Comparison of ENCODE assay signal across 8 cellular contexts in genomic region chr1:201022178-201022823, GRCh38. TPM values are rescaled to one million over a fixed set of nuclear protein-coding genes. Genes with fewer than 3 reads are reported as not detected.
A peak's percentile ranks its signal among the peaks of the same experiment; 100 is the strongest.
DNase-seq lines count a peak whose midpoint lies in the region; TF ChIP-seq lines count a peak whose summit lies in the region.

No MANE protein-coding gene starts in this region.

- H3K18ac ChIP-seq in H9 (ENCODE audit: insufficient read length, low read depth, low read length) = no peak overlapping the region

- no peaks in the 10 kb centered on the region for H3K9me3 Mint-ChIP-seq in H9
- peaks cover 8% of the 10 kb centered on the region for H3K9me3 Mint-ChIP-seq in glutamatergic neuron (ENCODE audit: unreplicated experiment)

- no peak overlapping the region for H3K23ac ChIP-seq in H9 (ENCODE audit: insufficient read length, low read depth, low read length)

- H3K27me3 ChIP-seq in H9 (ENCODE audit: insufficient read depth, low read length) (no peaks in the 10 kb centered on the region), SU-DHL-6 (ENCODE audit: low read length) (no peaks in the 10 kb centered on the region), skeletal muscle tissue (ENCODE audit: control insufficient read depth in 3 of 3, insufficient read depth in 3 of 3, low read length in 3 of 3) (peaks cover 6 to 25% (median 8%) of the 10 kb centered on the region in 3 donors), MG63 (0 out of 2 replicates have a peak, but pooled peaks cover 4% of the 10 kb centered on the region)

- H3K56ac ChIP-seq in H9 (ENCODE audit: insufficient read length, low read depth, low read length) = no peak overlapping the region

- H4K8ac ChIP-seq in H9 (replicated peaks; ENCODE audit: insufficient read length, low read depth, low read length) = no peak overlapping the region

- H3K4me3 ChIP-seq in SU-DHL-6 (ENCODE audit: insufficient read depth, low read length, poor library complexity, severe bottlenecking) (no peak overlapping the region), skeletal muscle tissue (ENCODE audit: low read length in 3 of 3) (peak overlapping the region in 2 of 3 donors; percentile 1 to 29), MG63 (no peak overlapping the region)

- no peaks in the 10 kb centered on the region for H3K79me2 ChIP-seq in H9 (ENCODE audit: insufficient read depth, low read length)
- no peaks in the 10 kb centered on the region for H3K79me2 ChIP-seq in SU-DHL-6 (ENCODE audit: insufficient read depth, low read length)

- H4K20me1 ChIP-seq in H9 (ENCODE audit: control insufficient read depth, insufficient read depth, insufficient read length) (no peaks in the 10 kb centered on the region), SU-DHL-6 (ENCODE audit: low read depth, low read length) (no peaks in the 10 kb centered on the region)

- peaks cover 14% of the 10 kb centered on the region for H3K23me2 ChIP-seq in H9 (ENCODE audit: insufficient read length, low read depth, low read length, poor library complexity, severe bottlenecking)

- no peak overlapping the region for H4K91ac ChIP-seq in H9 (ENCODE audit: insufficient read length, low read depth, low read length)

- no peak overlapping the region for H2BK20ac ChIP-seq in H9 (ENCODE audit: low read depth, low read length, poor library complexity, severe bottlenecking)

- no peak overlapping the region for H3T11ph ChIP-seq in H9 (ENCODE audit: low read length)

- H2AK5ac ChIP-seq in H9 (ENCODE audit: insufficient read length, low read length) = no peak overlapping the region

- H2BK15ac ChIP-seq in H9 (ENCODE audit: low read depth, low read length) = no peak overlapping the region

- no peak overlapping the region for H2BK12ac ChIP-seq in H9 (ENCODE audit: insufficient read length, low read depth, low read length)

- no peak overlapping the region for H2AFZ ChIP-seq in H9 (ENCODE audit: low read length)
- H2AFZ ChIP-seq in SU-DHL-6 (ENCODE audit: low read depth, low read length, severe bottlenecking) = no peak overlapping the region

- H3K27me3 Mint-ChIP-seq in H9 (ENCODE audit: low read depth) (peaks cover 12% of the 10 kb centered on the region), glutamatergic neuron (ENCODE audit: unreplicated experiment) (peaks cover 12% of the 10 kb centered on the region)

- peaks cover 20% of the 10 kb centered on the region for H3K4me1 ChIP-seq in H9 (ENCODE audit: insufficient read depth, low read length)
- H3K4me1 ChIP-seq in skeletal muscle tissue (ENCODE audit: control insufficient read depth in 3 of 3, insufficient read depth in 3 of 3, low read length in 3 of 3) = peaks cover 20 to 37% (median 22%) of the 10 kb centered on the region in 3 donors

- no peaks in the 10 kb centered on the region for H3K79me1 ChIP-seq in H9 (ENCODE audit: insufficient read depth, low read depth, low read length, poor library complexity, severe bottlenecking)

- DNase-seq in H9 (no peak), glutamatergic neuron (no peak), MG63 (no peak), NOMO-1 treated with DMSO at 0.1 percent for 48 hours (lab: John Stamatoyannopoulos, UW; ENCODE audit: unreplicated experiment) (no peak), AG08395 (ENCODE audit: low spot score) (no peak), SKM-1 (lab: John Stamatoyannopoulos, UW; ENCODE audit: unreplicated experiment) (no peak)

- H3K4ac ChIP-seq in H9 (ENCODE audit: low read depth, low read length) = no peak overlapping the region

- no peak overlapping the region for H2BK5ac ChIP-seq in H9 (ENCODE audit: insufficient read length, low read length)

- H3K27ac Mint-ChIP-seq in H9 (peak overlapping the region in 2 of 3 experiments; percentile 40 to 63; a peak in 2 of 7 replicates), glutamatergic neuron (ENCODE audit: unreplicated experiment) (peak overlapping the region; percentile 69)

- H2BK120ac ChIP-seq in H9 (ENCODE audit: low read depth, low read length, poor library complexity, severe bottlenecking) = no peak overlapping the region

- no peak overlapping the region for H3K27ac ChIP-seq in H9 (ENCODE audit: insufficient read length, low read depth, low read length)
- H3K27ac ChIP-seq in SU-DHL-6 (ENCODE audit: low read depth, low read length) = no peak overlapping the region
- H3K27ac ChIP-seq in skeletal muscle tissue (ENCODE audit: low read depth, low read length) = no peak overlapping the region

- H3K4me1 Mint-ChIP-seq in H9 = peaks cover 59 to 75% of the 10 kb centered on the region in 2 experiments
- H3K4me1 Mint-ChIP-seq in glutamatergic neuron (ENCODE audit: low read depth, unreplicated experiment) = peaks cover 16% of the 10 kb centered on the region

- no peaks in the 10 kb centered on the region for H3K9me3 ChIP-seq in H9 (ENCODE audit: control insufficient read depth, low read depth, low read length)
- H3K9me3 ChIP-seq in SU-DHL-6 (ENCODE audit: insufficient read depth, low read length) = no peaks in the 10 kb centered on the region
- H3K9me3 ChIP-seq in skeletal muscle tissue (ENCODE audit: control insufficient read depth in 3 of 3, low read length in 3 of 3) = no peaks in the 10 kb centered on the region
- H3K9me3 ChIP-seq in MG63 = no peaks in the 10 kb centered on the region

- peak overlapping the region; percentile 86 for H3K4me2 ChIP-seq in H9 (ENCODE audit: insufficient read depth, insufficient read length, low read length)
- peak overlapping the region; percentile 58 for H3K4me2 ChIP-seq in SU-DHL-6 (ENCODE audit: low read depth, low read length, poor library complexity, severe bottlenecking)

- no peak for TF ChIP-seq CTCF in H9 (conservative IDR thresholded peaks at IDR 0.05)
- no peak for TF ChIP-seq CTCF in SU-DHL-6 (IDR thresholded peaks at IDR 0.05; ENCODE audit: insufficient read depth, low read length, poor library complexity, severe bottlenecking)
- no peak for TF ChIP-seq CTCF in glutamatergic neuron (IDR thresholded peaks at IDR 0.05; ENCODE audit: partially characterized antibody, unreplicated experiment)

- no CpG with 5 or more reads among the region's 4 CpGs for WGBS in H9 (ENCODE audit: extremely low coverage, insufficient read length, low lambda C conversion rate)

- peaks cover 8% of the 10 kb centered on the region for H3F3A ChIP-seq in SU-DHL-6 (ENCODE audit: insufficient read depth)

- H3K9ac ChIP-seq in H9 (ENCODE audit: extremely low read depth, insufficient read length, low read length) = peak overlapping the region; percentile 25
- H3K9ac ChIP-seq in SU-DHL-6 (ENCODE audit: low read length) = no peak overlapping the region
- peak overlapping the region in 1 of 3 donors; percentile 40 for H3K9ac ChIP-seq in skeletal muscle tissue (ENCODE audit: low read depth in 1 of 3, low read length in 3 of 3)

- peaks cover 0 to 11% (median 0%) of the 10 kb centered on the region in 3 experiments; a peak in 2 of 7 replicates for H3K36me3 Mint-ChIP-seq in H9 (ENCODE audit: insufficient read depth in 1 of 3, low read depth in 3 of 3)
- H3K36me3 Mint-ChIP-seq in glutamatergic neuron (ENCODE audit: unreplicated experiment) = no peaks in the 10 kb centered on the region

- H3K4me3 Mint-ChIP-seq in H9 = peak overlapping the region; percentile 66 to 94
- H3K4me3 Mint-ChIP-seq in glutamatergic neuron (ENCODE audit: unreplicated experiment) = peak overlapping the region; percentile 91

- H4K5ac ChIP-seq in H9 (ENCODE audit: insufficient read length, low read depth, low read length) = no peak overlapping the region

- no peaks in the 10 kb centered on the region for H3K9me2 ChIP-seq in SU-DHL-6 (replicated peaks; ENCODE audit: insufficient read depth, low read length)

- H3K36me3 ChIP-seq in SU-DHL-6 (ENCODE audit: low read length) (no peaks in the 10 kb centered on the region), skeletal muscle tissue (ENCODE audit: control insufficient read depth in 3 of 3, insufficient read depth in 3 of 3, low read length in 3 of 3) (no peaks in the 10 kb centered on the region), MG63 (no peaks in the 10 kb centered on the region)

- peak overlapping the region; percentile 14; the same call in 1 of the 2 replicates for H3K14ac ChIP-seq in H9 (ENCODE audit: insufficient read depth, low read length)

RNA-seq across cellular contexts. Expression of gene KIF21B, which starts 1.2 kb away (rescaled TPM):
- total RNA-seq in H9 (2021) (7.0 and 7.5 TPM in 2 replicates), glutamatergic neuron (ENCODE audit: unreplicated experiment) (51.1 TPM), skeletal muscle tissue (1.0 TPM)
- 0.33 and 0.42 TPM in 2 replicates for total RNA-seq in MG63 (2014; rRNA removed; shearing (Covaris generic); ENCODE audit: low replicate concordance)

Comparison
In these comparisons a context has a peak if more than half of its experiments do, and no peak if none do; other contexts are left out.
1. H3K4me3 ChIP-seq: peak in skeletal muscle tissue (2 of 3); none in SU-DHL-6 (single experiment) and MG63 (single experiment).